In genomic region chr3:67381667-67382272, GRCh38 we compare ENCODE assay signal across 9 cellular contexts.
DNase-seq lines count a peak whose midpoint lies in the region; ATAC-seq, FAIRE-seq and TF ChIP-seq lines count a peak whose summit lies in the region.
"Had no signal": no experiment of that assay in that cellular context is flagged by ENCODE, and none has a peak within 500 bp of the region (broad histone marks: within the 10 kb centered on the region; RNA-seq: fewer than 3 reads in every experiment).

No MANE protein-coding gene starts in this region.

- no peaks in the 10 kb centered on the region for H3K27me3 Mint-ChIP-seq in Calu3 (ENCODE audit: unreplicated experiment)

- H3K79me2 ChIP-seq in HepG2 (ENCODE audit: insufficient read depth, low read length), result no peaks in the 10 kb centered on the region

- H3K9me3 ChIP-seq in adrenal gland (replicated peaks in 1 of 3) (no peaks in the 10 kb centered on the region), HepG2 (ENCODE audit: low read length) (no peaks in the 10 kb centered on the region)

- TF ChIP-seq RAD21 in HepG2 (CRISPR knock-in tag; IDR thresholded peaks at IDR 0.05), result peak; percentile 51; the same call in 1 of the 2 replicates

- TF ChIP-seq POLR2A in adrenal gland (IDR thresholded peaks at IDR 0.05), result no peak
- no peak for TF ChIP-seq POLR2A in HepG2 (IDR thresholded peaks at IDR 0.05; ENCODE audit: insufficient read depth in 1 of 2, low read depth in 2 of 2, low read length in 2 of 2)

- H3K36me3 ChIP-seq in adrenal gland (replicated peaks in 1 of 2) (no peaks in the 10 kb centered on the region), HepG2 (replicated peaks in 1 of 2; ENCODE audit: control insufficient read depth in 1 of 2, insufficient read depth in 2 of 2, low read length in 2 of 2) (no peaks in the 10 kb centered on the region)

- H3K27ac Mint-ChIP-seq in Calu3 (ENCODE audit: unreplicated experiment), result no peak overlapping the region
- H3K27ac Mint-ChIP-seq: T-helper 1 cell treated with Interleukin-12 subunit alpha and Interleukin-12 subunit beta and Interleukin-4 antibody, amounts not matched to agents 30 μg/mL and 1 μg/mL, for 36 hours had no signal

- TF ChIP-seq CTCF in Calu3 (IDR thresholded peaks at IDR 0.05; ENCODE audit: unreplicated experiment), result peak; percentile 29
- peak; percentile 55 to 81 (median 72) for TF ChIP-seq CTCF in adrenal gland (IDR thresholded peaks at IDR 0.05)
- TF ChIP-seq CTCF in HepG2 (CRISPR knock-in tag; IDR thresholded peaks at IDR 0.05), result peak; percentile 48

- no peaks in the 10 kb centered on the region for H4K20me1 ChIP-seq in HepG2 (ENCODE audit: insufficient read depth, low read length)

- no peak overlapping the region for H3K9ac ChIP-seq in HepG2 (ENCODE audit: insufficient read depth, low read depth, low read length)

- peak; percentile 39 for ATAC-seq in HG03175 (IDR thresholded peaks at IDR 0.05; ENCODE audit: unreplicated experiment)
- no peak for ATAC-seq in HepG2
- no peak for ATAC-seq in HG03521 (IDR thresholded peaks at IDR 0.05; ENCODE audit: unreplicated experiment)
- ATAC-seq in GM18858 (IDR thresholded peaks at IDR 0.05; ENCODE audit: unreplicated experiment), result no peak
- no peak for ATAC-seq in HG03354 (IDR thresholded peaks at IDR 0.05; ENCODE audit: poor library complexity, severe bottlenecking, unreplicated experiment)
- ATAC-seq in HG03571 (IDR thresholded peaks at IDR 0.05; ENCODE audit: unreplicated experiment), result no peak

- no peaks in the 10 kb centered on the region for H3K4me1 Mint-ChIP-seq in Calu3 (ENCODE audit: low read depth, unreplicated experiment)

- H3K27ac ChIP-seq in adrenal gland (no peak overlapping the region), HepG2 (ENCODE audit: extremely low read length, insufficient read depth, low read length) (no peak overlapping the region)

- no peak for TF ChIP-seq EP300 in HepG2 (IDR thresholded peaks at IDR 0.05; ENCODE audit: low read depth in 2 of 2, low read length in 2 of 2)
- TF ChIP-seq EP300 in HepG2 (CRISPR knock-in tag; IDR thresholded peaks at IDR 0.05; ENCODE audit: borderline replicate concordance), result no peak

- POLR2A ChIA-PET in HepG2 (lab: Yijun Ruan, JAX), result no interaction called here

- H3K4me3 ChIP-seq in adrenal gland (no peak overlapping the region), HepG2 (replicated peaks in 1 of 3; ENCODE audit: insufficient read depth in 1 of 3, low read depth in 2 of 3, low read length in 3 of 3) (no peak overlapping the region)

- no peak overlapping the region for H3K4me3 Mint-ChIP-seq in Calu3 (ENCODE audit: low read depth, unreplicated experiment)
- H3K4me3 Mint-ChIP-seq: T-helper 1 cell treated with Interleukin-12 subunit alpha and Interleukin-12 subunit beta and Interleukin-4 antibody, amounts not matched to agents 30 μg/mL and 1 μg/mL, for 36 hours had no signal

- no peaks in the 10 kb centered on the region for H3K9me3 Mint-ChIP-seq in Calu3 (ENCODE audit: low read depth, unreplicated experiment)

- CTCF ChIA-PET in Calu3 (lab: Charles Lee), result interaction anchor here (0.9 to 1.3 kb wide), 2 partner anchors 19 to 1492 kb away, joined by 3 to 5 read pairs; no protein-coding TSS in a partner anchor
- CTCF ChIA-PET in HepG2 (lab: Yijun Ruan, JAX; ENCODE audit: low intra/inter-chr PET ratio, low total read pairs), result interaction anchor here (0.6 to 1.8 kb wide), 6 partner anchors 272 to 1512 kb away, joined by 3 to 12 read pairs (median 4); no protein-coding TSS in a partner anchor

- H3K36me3 Mint-ChIP-seq in Calu3 (ENCODE audit: insufficient read depth, unreplicated experiment), result peaks cover 9% of the 10 kb centered on the region

- DNase-seq in Calu3 (peak; percentile 24), adrenal gland (peak in 2 of 7 donors; percentile 41 to 52), HepG2 (ENCODE audit: low spot score) (peak; percentile 10)

- H3K27me3 ChIP-seq in adrenal gland (no peaks in the 10 kb centered on the region), HepG2 (ENCODE audit: control insufficient read depth in 1 of 2, insufficient read depth in 2 of 2, low read length in 2 of 2) (no peaks in the 10 kb centered on the region)

- in situ Hi-C loops in HepG2 (cut with HindIII; ENCODE audit: extremely low pct_ligation_motif_present, low pct_unique_long_range_greater_than_20kb), result loop anchor here (5.0 kb wide), 1 partner anchor 411 kb away; no protein-coding TSS in a partner anchor

- H3K4me1 ChIP-seq in adrenal gland (replicated peaks in 1 of 2), result peaks cover 0 to 31% of the 10 kb centered on the region in 2 donors
- H3K4me1 ChIP-seq in HepG2 (ENCODE audit: insufficient read depth, low read length), result no peaks in the 10 kb centered on the region

- intact Hi-C loops in Calu3 (cut with micrococcal nuclease; ENCODE audit: unreplicated experiment), result loop anchor here (1.0 to 10.0 kb wide), 3 partner anchors 409 to 1495 kb away; no protein-coding TSS in a partner anchor
- intact Hi-C loops in adrenal gland (cut with DNase I), result loop anchor here (5.0 to 10.0 kb wide), 2 partner anchors 411 to 1493 kb away; no protein-coding TSS in a partner anchor
- intact Hi-C loops in HepG2 (cut with micrococcal nuclease; ENCODE audit: unreplicated experiment), result loop anchor here (1.0 to 5.0 kb wide), 4 partner anchors 409 to 1591 kb away; no protein-coding TSS in a partner anchor

- H2AFZ ChIP-seq in HepG2 (ENCODE audit: low read length), result no peak overlapping the region

- no peak overlapping the region for H3K4me2 ChIP-seq in HepG2 (ENCODE audit: low read depth, low read length)

- 35 to 46% (median 36%) methylated on average over 4 of the region's 4 CpGs for WGBS in adrenal gland, 4 donors
- 84% methylated on average over 4 of the region's 4 CpGs for WGBS in HepG2 (ENCODE audit: low lambda C conversion rate)

- no peak for FAIRE-seq in HepG2 (lab: Jason Lieb, UNC)

- no TSS peak for BruUV-seq in Calu3 (replicated peaks; lab: Mats Ljungman, UMichigan)
- no TSS peak for BruUV-seq in HepG2 (replicated peaks; lab: Mats Ljungman, UMichigan)

TF ChIP-seq in HepG2, 621 proteins besides CTCF, POLR2A, EP300 and RAD21:
- TF ChIP-seq ZKSCAN5 (CRISPR knock-in tag; IDR thresholded peaks at IDR 0.05) (no peak), ELK4 (CRISPR knock-in tag; IDR thresholded peaks at IDR 0.05; ENCODE audit: borderline replicate concordance) (no peak), RFX1 (IDR thresholded peaks at IDR 0.05) (no peak), ZNF205 (CRISPR knock-in tag; IDR thresholded peaks at IDR 0.05) (no peak), MAFG (CRISPR knock-in tag; IDR thresholded peaks at IDR 0.05) (no peak), HES4 (CRISPR knock-in tag; IDR thresholded peaks at IDR 0.05; ENCODE audit: borderline replicate concordance) (no peak), RBM39 (IDR thresholded peaks at IDR 0.05; ENCODE audit: low read depth, low read length, poor library complexity, severe bottlenecking) (no peak), HINFP (CRISPR knock-in tag; IDR thresholded peaks at IDR 0.05; ENCODE audit: low read depth) (no peak), ZSCAN29 (CRISPR knock-in tag; conservative IDR thresholded peaks at IDR 0.05) (no peak), STAG1 (CRISPR knock-in tag; IDR thresholded peaks at IDR 0.05) (peak; percentile 77), SMC3 (IDR thresholded peaks at IDR 0.05; ENCODE audit: low read length) (peak; percentile 77), HIC2 (CRISPR knock-in tag; IDR thresholded peaks at IDR 0.05; ENCODE audit: low read depth) (no peak), ZNF30 (CRISPR knock-in tag; IDR thresholded peaks at IDR 0.05) (no peak), IRF2 (CRISPR knock-in tag; IDR thresholded peaks at IDR 0.05) (no peak)
